ENCODE assay signal across 1 cellular context in the genomic region with DNA sequence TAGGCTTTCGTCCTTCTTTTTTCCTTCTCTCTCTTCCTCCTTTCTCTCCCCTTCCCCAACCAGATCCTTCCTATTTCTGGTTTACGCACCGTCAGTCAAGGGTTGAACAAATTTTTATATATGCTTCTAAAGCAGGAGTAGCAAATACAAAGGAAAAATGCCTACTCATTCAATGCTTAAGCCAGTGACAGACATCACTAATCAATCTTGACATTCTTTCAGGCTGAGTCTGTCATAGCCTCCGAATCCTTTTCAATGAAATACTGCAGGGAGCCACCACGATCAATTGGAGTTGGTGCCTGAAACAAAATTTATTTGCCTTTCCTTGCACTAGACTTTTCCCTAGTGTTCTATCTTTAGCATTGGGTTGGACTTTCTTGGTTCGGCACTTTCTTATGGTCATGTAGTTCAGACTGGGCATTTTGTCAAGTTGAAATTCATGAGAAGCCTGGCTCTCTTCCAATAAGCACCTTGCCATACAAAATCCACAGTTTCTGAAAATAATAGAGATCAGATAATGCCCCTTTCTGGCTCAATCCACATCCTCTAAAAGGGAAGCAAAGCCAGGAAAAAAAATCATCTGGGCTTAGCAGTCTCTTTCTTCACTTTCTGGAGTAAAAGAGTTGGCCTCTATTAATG.
TF ChIP-seq lines count a peak whose summit lies in the region.

No MANE protein-coding gene starts in this region.

TF ChIP-seq in IMR-90, 13 proteins besides CTCF, POLR2A, EP300 and RAD21:
- TF ChIP-seq ELK1 (IDR thresholded peaks at IDR 0.05; ENCODE audit: borderline replicate concordance, low read depth, low read length), result no peak
